Comparison of ENCODE assay signal across 1 cellular context in the genomic region with DNA sequence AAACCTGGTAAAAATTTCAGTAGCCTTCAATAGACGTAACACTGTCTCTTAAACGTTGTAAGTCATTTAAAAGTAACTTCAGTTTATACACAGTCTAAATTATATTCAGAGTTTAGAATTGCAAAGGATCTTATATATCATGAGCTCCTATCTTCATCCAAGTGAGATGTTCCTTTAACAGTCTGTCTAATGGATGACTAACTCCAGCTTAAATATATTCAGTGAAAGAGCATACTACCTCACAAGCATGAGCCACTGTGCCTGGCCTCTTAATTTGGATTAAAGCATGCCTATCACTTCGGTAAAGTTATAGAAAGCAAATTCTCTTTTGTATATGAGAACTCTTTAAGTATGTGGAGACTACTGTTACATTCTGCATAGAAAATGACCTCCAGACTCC.
TF ChIP-seq lines count a peak whose summit lies in the region.

No MANE protein-coding gene starts in this region.

TF ChIP-seq in SK-N-SH, 30 proteins besides CTCF, POLR2A, EP300 and RAD21:
- TF ChIP-seq, protein P1, sequence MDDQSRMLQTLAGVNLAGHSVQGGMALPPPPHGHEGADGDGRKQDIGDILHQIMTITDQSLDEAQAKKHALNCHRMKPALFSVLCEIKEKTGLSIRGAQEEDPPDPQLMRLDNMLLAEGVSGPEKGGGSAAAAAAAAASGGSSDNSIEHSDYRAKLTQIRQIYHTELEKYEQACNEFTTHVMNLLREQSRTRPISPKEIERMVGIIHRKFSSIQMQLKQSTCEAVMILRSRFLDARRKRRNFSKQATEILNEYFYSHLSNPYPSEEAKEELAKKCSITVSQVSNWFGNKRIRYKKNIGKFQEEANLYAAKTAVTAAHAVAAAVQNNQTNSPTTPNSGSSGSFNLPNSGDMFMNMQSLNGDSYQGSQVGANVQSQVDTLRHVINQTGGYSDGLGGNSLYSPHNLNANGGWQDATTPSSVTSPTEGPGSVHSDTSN (IDR thresholded peaks at IDR 0.05): no peak
- no peak for TF ChIP-seq USF1 (IDR thresholded peaks at IDR 0.05; ENCODE audit: borderline replicate concordance, low read depth)
- no peak for TF ChIP-seq MEF2A (IDR thresholded peaks at IDR 0.05; ENCODE audit: borderline replicate concordance, low read depth)
- TF ChIP-seq GATA2 (CRISPR knock-in tag; IDR thresholded peaks at IDR 0.05): no peak
- TF ChIP-seq, protein P2, sequence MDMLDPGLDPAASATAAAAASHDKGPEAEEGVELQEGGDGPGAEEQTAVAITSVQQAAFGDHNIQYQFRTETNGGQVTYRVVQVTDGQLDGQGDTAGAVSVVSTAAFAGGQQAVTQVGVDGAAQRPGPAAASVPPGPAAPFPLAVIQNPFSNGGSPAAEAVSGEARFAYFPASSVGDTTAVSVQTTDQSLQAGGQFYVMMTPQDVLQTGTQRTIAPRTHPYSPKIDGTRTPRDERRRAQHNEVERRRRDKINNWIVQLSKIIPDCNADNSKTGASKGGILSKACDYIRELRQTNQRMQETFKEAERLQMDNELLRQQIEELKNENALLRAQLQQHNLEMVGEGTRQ (IDR thresholded peaks at IDR 0.05; ENCODE audit: borderline replicate concordance, low read depth, low read length): no peak
- TF ChIP-seq YY1 (IDR thresholded peaks at IDR 0.05; ENCODE audit: low read depth): no peak
- no peak for TF ChIP-seq TCF12 (IDR thresholded peaks at IDR 0.05)
- TF ChIP-seq, protein P3, sequence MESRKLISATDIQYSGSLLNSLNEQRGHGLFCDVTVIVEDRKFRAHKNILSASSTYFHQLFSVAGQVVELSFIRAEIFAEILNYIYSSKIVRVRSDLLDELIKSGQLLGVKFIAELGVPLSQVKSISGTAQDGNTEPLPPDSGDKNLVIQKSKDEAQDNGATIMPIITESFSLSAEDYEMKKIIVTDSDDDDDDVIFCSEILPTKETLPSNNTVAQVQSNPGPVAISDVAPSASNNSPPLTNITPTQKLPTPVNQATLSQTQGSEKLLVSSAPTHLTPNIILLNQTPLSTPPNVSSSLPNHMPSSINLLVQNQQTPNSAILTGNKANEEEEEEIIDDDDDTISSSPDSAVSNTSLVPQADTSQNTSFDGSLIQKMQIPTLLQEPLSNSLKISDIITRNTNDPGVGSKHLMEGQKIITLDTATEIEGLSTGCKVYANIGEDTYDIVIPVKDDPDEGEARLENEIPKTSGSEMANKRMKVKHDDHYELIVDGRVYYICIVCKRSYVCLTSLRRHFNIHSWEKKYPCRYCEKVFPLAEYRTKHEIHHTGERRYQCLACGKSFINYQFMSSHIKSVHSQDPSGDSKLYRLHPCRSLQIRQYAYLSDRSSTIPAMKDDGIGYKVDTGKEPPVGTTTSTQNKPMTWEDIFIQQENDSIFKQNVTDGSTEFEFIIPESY (IDR thresholded peaks at IDR 0.05; ENCODE audit: borderline replicate concordance, low read depth): no peak
- no peak for TF ChIP-seq TEAD4 (IDR thresholded peaks at IDR 0.05; ENCODE audit: borderline replicate concordance, insufficient read depth)
- no peak for TF ChIP-seq MXI1 (IDR thresholded peaks at IDR 0.05; ENCODE audit: low read depth, low read length)
- TF ChIP-seq RXRA (IDR thresholded peaks at IDR 0.05; ENCODE audit: borderline replicate concordance, low read depth): no peak
- no peak for TF ChIP-seq RCOR1 (IDR thresholded peaks at IDR 0.05; ENCODE audit: low read length)
- TF ChIP-seq NRF1 (IDR thresholded peaks at IDR 0.05; ENCODE audit: low read depth, low read length): no peak
- TF ChIP-seq NFIC (IDR thresholded peaks at IDR 0.05; ENCODE audit: borderline replicate concordance): no peak
- TF ChIP-seq GABPA (IDR thresholded peaks at IDR 0.05; ENCODE audit: low read depth): no peak
TF ChIP-seq in SK-N-SH: peak in this region for 0.
